8 cellular contexts compared by ENCODE assay signal in the genomic region with DNA sequence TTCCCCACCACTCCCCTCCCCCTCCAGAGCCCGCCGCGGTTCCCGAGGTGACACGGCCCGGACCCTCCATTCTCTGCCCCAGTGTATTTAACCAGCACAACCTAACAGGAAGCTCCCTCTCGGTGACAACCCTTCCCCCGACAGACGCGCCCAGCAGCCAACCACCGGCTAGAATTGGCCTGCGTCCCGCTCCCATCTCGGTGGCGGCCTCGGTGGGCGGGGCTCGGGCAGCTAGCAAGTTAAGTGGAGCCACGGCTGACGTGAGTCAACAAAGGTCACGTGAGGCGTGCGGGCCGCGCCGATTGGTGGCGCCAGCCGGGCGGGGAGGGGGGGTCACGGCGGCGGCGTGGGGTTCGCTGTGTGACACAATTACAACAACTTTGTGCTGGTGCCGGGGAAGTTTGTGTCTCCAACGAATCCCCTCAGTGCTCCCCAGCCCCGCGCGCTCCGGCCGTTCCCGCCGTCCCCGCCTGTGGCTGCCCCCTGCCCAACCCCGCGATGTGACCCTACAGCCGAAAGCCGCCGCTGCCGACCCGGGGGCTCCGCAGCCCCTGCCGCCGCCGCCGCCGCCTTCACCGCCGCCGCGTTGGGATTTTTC. TPM values are rescaled to one million over a fixed set of nuclear protein-coding genes. Genes with fewer than 3 reads are reported as not detected.
DNase-seq lines count a peak whose midpoint lies in the region; ATAC-seq and TF ChIP-seq lines count a peak whose summit lies in the region.

A gene (plus strand): TSS at position 372 of the 598 bp plus-strand sequence. CDS start 364 bp downstream, outside the sequence.

- H3K36me3 ChIP-seq in trophoblast cell (ENCODE audit: control insufficient read depth in 1 of 2, insufficient read depth in 2 of 2, low read length in 2 of 2) (no peaks in the 10 kb centered on the region), transverse colon (no peaks in the 10 kb centered on the region)

- TF ChIP-seq EP300 in transverse colon (IDR thresholded peaks at IDR 0.05; ENCODE audit: low read depth): no peak

- peaks cover 2% of the 10 kb centered on the region in 2 experiments for H3K4me1 ChIP-seq in trophoblast cell (ENCODE audit: control insufficient read depth in 1 of 2, insufficient read depth in 2 of 2, low read length in 2 of 2)
- peaks cover 5 to 23% (median 7%) of the 10 kb centered on the region in 4 donors for H3K4me1 ChIP-seq in transverse colon

- H3K9me3 ChIP-seq in trophoblast cell (ENCODE audit: insufficient read depth, low read depth, low read length) (no peaks in the 10 kb centered on the region), transverse colon (no peaks in the 10 kb centered on the region)

- H3K4ac ChIP-seq in trophoblast cell (ENCODE audit: low read depth, low read length): peak within 1 kb of the TSS; percentile 94

- H3K4me3 ChIP-seq in GM12865 (ENCODE audit: low read depth, low read length) (peak within 1 kb of the TSS; percentile 92), trophoblast cell (ENCODE audit: low read depth, low read length) (peak within 1 kb of the TSS; percentile 86), transverse colon (peak within 1 kb of the TSS; percentile 89 to 99 (median 96))

- DNase-seq in GM12865 (ENCODE audit: low read depth) (peak; percentile 98), NCI-H1417 treated with DMSO at 0.1 percent for 48 hours (lab: John Stamatoyannopoulos, UW) (peak; percentile 97), T follicular helper cell (ENCODE audit: low read depth) (peak; percentile 99), cardiac septum (ENCODE audit: low spot score) (peak; percentile 100), trophoblast cell (peak; percentile 93 to 99), transverse colon (peak; percentile 100)

- peak within 1 kb of the TSS; percentile 40 for H2BK12ac ChIP-seq in trophoblast cell (ENCODE audit: low read length)

- peaks cover 17% of the 10 kb centered on the region for H3K79me1 ChIP-seq in trophoblast cell (ENCODE audit: low read length)

- 0 to 1% (median 0%) methylated on average over 7 to 56 of the region's 61 CpGs for WGBS in adipose tissue, 3 donors
- no CpG with 5 or more reads among the region's 61 CpGs for WGBS in trophoblast cell (ENCODE audit: extremely low coverage, insufficient coverage, insufficient read length)
- WGBS in transverse colon (ENCODE audit: low coverage in 1 of 2), 2 donors: 0% methylated on average over 25 of the region's 61 CpGs; no CpG with 5 or more reads in 1 of the 2 donors

- H3K27ac ChIP-seq in adipose tissue (ENCODE audit: low read depth, low read length) (peak within 1 kb of the TSS; percentile 98), trophoblast cell (ENCODE audit: low read depth, low read length) (peak within 1 kb of the TSS; percentile 96), transverse colon (peak within 1 kb of the TSS; percentile 98 to 100 (median 100))

- H4K8ac ChIP-seq in trophoblast cell (ENCODE audit: low read depth, low read length): peak within 1 kb of the TSS; percentile 86

- H3K27me3 ChIP-seq in trophoblast cell (ENCODE audit: insufficient read depth, low read length) (no peaks in the 10 kb centered on the region), transverse colon (no peaks in the 10 kb centered on the region)

- H4K91ac ChIP-seq in trophoblast cell (ENCODE audit: low read depth, low read length): peak within 1 kb of the TSS; percentile 97

- peak within 1 kb of the TSS; percentile 91 for H3K9ac ChIP-seq in trophoblast cell (ENCODE audit: low read length)

- no peak within 1 kb of the TSS for H3K23ac ChIP-seq in trophoblast cell (ENCODE audit: low read length)

- peak within 1 kb of the TSS; percentile 79 for H2AK5ac ChIP-seq in trophoblast cell (ENCODE audit: low read length)

- H4K12ac ChIP-seq in trophoblast cell (ENCODE audit: low read depth, low read length): peak within 1 kb of the TSS; percentile 90

- peak within 1 kb of the TSS; percentile 68 for H2AFZ ChIP-seq in trophoblast cell (ENCODE audit: insufficient read depth, low read length, poor library complexity)

- H2BK120ac ChIP-seq in trophoblast cell (ENCODE audit: insufficient read depth, low read length, poor library complexity): peak within 1 kb of the TSS; percentile 74

- peak; percentile 71 for TF ChIP-seq POLR2A in transverse colon (IDR thresholded peaks at IDR 0.05)

- peak within 1 kb of the TSS; percentile 91 for H2BK5ac ChIP-seq in trophoblast cell (ENCODE audit: low read depth, low read length, poor library complexity)

- H3K79me2 ChIP-seq in trophoblast cell (ENCODE audit: control insufficient read depth, insufficient read depth, low read length, poor library complexity): peaks cover 10% of the 10 kb centered on the region

- H3K14ac ChIP-seq in trophoblast cell (ENCODE audit: low read length): peak within 1 kb of the TSS; percentile 96

- TF ChIP-seq CTCF in GM12865 (IDR thresholded peaks at IDR 0.05; ENCODE audit: insufficient read depth, low read depth, low read length, missing control alignments) (no peak), transverse colon (IDR thresholded peaks at IDR 0.05) (no peak)

- H3K4me2 ChIP-seq in trophoblast cell (ENCODE audit: low read length): peak within 1 kb of the TSS; percentile 75

- ATAC-seq in HG02763 (IDR thresholded peaks at IDR 0.05; ENCODE audit: unreplicated experiment): peak; percentile 85

- H3K18ac ChIP-seq in trophoblast cell (ENCODE audit: low read length): peak within 1 kb of the TSS; percentile 94

- in situ Hi-C loops in transverse colon (cut with MboI; ENCODE audit: low pct_ligation_motif_present in 1 of 4, low pct_unique_long_range_greater_than_20kb in 1 of 4, low sequenced_read_pairs in 3 of 4): no loop called here

- intact Hi-C loops in cardiac septum (cut with DNase I) (loop anchor here (5.0 to 10.0 kb wide), 4 partner anchors 89 to 328 kb away; a partner anchor contains a TSS), transverse colon (cut with DNase I; ENCODE audit: low total_unique reads) (no loop called here)

RNA-seq across cellular contexts. Expression of the gene that starts here (rescaled TPM):
- polyA plus RNA-seq in adipose tissue: 10 to 100 TPM in 1 of 3 donors, 1 to 10 TPM in 2; 3.9 to 12.3 (median 6.4) TPM
- 18.1 TPM for total RNA-seq in cardiac septum
- polyA plus RNA-seq in trophoblast cell (2013): 60.3 and 60.8 TPM in 2 replicates
- 100 to 1,000 TPM in 2 of 4 donors, 10 to 100 TPM in 2; 42.5 to 163 (median 91.8) TPM for total RNA-seq in transverse colon

Comparison
In these comparisons a context has a peak if more than half of its experiments do, and no peak if none do; other contexts are left out.
1. Peak in every context shown above with its lines: DNase-seq, ATAC-seq, H3K4me3 ChIP-seq and H3K27ac ChIP-seq.